In the genomic region with DNA sequence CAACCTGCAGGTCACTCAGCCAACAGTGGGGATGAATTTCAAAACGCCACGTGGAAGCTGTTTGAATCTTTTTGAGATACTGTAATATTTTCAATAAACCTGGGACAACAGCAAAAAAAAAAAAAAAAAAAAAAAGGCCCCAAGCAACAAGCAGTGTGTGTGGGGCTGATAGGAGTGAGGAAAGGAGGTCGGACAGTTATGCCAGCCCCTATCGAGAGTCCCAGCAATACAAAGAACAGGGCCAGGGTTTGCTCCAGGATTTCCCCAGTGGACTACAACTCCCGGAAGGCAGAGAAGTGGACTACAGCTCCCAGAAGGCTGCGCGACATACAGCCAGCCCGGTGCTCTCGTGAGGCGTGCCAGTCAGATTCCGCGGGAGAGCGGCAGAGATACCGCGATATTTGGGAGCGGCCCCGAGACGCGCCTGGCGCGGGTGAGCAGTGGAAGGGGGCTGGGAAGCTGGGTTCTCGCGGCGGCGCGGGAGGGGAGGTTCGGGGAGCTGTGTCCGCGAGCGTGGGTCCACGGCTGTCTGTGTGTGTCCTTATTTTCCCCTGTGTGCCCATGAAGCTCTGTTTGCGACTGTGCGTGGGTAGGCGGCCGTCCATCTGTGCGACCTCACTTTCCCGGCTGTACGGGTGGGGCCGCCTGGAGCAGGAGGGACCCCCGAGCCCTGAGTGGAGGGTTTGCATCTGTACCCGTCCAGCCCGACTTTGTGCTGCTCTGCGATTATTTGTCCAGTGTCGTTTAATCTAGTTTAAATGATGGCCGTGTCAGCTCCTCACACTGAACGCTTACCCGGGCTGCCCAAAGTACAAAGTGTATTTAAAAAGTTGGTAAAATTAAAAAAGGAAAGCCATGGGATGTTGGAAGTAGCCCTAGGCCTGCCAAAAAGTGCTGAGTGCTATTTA, we compare ENCODE assay signal across 8 cellular contexts. TPM values are rescaled to one million over a fixed set of nuclear protein-coding genes. Genes with fewer than 3 reads are reported as not detected.
DNase-seq lines count a peak whose midpoint lies in the region; ATAC-seq and TF ChIP-seq lines count a peak whose summit lies in the region.

A gene with protein sequence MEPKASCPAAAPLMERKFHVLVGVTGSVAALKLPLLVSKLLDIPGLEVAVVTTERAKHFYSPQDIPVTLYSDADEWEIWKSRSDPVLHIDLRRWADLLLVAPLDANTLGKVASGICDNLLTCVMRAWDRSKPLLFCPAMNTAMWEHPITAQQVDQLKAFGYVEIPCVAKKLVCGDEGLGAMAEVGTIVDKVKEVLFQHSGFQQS (plus strand): TSS at position 397 of the 908 bp plus-strand sequence. CDS start 4,729 bp downstream, outside the sequence.

- H3K9me3 Mint-ChIP-seq in progenitor cell of endocrine pancreas (ENCODE audit: low read depth) = no peaks in the 10 kb centered on the region

- no peaks in the 10 kb centered on the region for H3K36me3 Mint-ChIP-seq in T-helper 17 cell (ENCODE audit: low read depth)
- H3K36me3 Mint-ChIP-seq in progenitor cell of endocrine pancreas (ENCODE audit: insufficient read depth) = peaks cover 2% of the 10 kb centered on the region

- H3K4me1 Mint-ChIP-seq in T-helper 17 cell (peaks cover 15% of the 10 kb centered on the region), progenitor cell of endocrine pancreas (ENCODE audit: low read depth) (peaks cover 4% of the 10 kb centered on the region)

- ATAC-seq in HG02885 (IDR thresholded peaks at IDR 0.05; ENCODE audit: poor library complexity, unreplicated experiment) (peak; percentile 96), T-helper 17 cell (peak; percentile 100), left cardiac atrium (peak; percentile 99)

- intact Hi-C loops in left cardiac atrium (cut with DNase I) = no loop called here

- no peaks in the 10 kb centered on the region for H3K9me3 ChIP-seq in T-helper 17 cell (ENCODE audit: control insufficient read depth, low read length, poor library complexity, severe bottlenecking)

- H3K27ac Mint-ChIP-seq in T-helper 17 cell = peak within 1 kb of the TSS; percentile 93
- H3K27ac Mint-ChIP-seq in progenitor cell of endocrine pancreas = peak within 1 kb of the TSS; percentile 96

- DNase-seq in GM13977 (ENCODE audit: low spot score) = peak; percentile 97
- DNase-seq in NCI-H1694 treated with DMSO at 0.1 percent for 48 hours (lab: John Stamatoyannopoulos, UW) = peak; percentile 92
- peak; percentile 83 to 90 (median 84) for DNase-seq in T-helper 17 cell
- peak; percentile 59 to 98 (median 92) for DNase-seq in amygdala (lab: John Stamatoyannopoulos, UW)
- peak; percentile 97 for DNase-seq in left cardiac atrium
- peak; percentile 93 for DNase-seq in progenitor cell of endocrine pancreas (ENCODE audit: low spot score, unreplicated experiment)
- DNase-seq in ureter (ENCODE audit: low spot score) = peak; percentile 97

- in situ Hi-C loops in GM13977 (cut with MboI; ENCODE audit: low pct_unique_long_range_greater_than_20kb, low sequenced_read_pairs, unreplicated experiment) = no loop called here

- H3K4me3 Mint-ChIP-seq in T-helper 17 cell (peak within 1 kb of the TSS; percentile 99), progenitor cell of endocrine pancreas (ENCODE audit: low read depth) (peak within 1 kb of the TSS; percentile 88)

- H3K27me3 Mint-ChIP-seq in T-helper 17 cell (no peaks in the 10 kb centered on the region), progenitor cell of endocrine pancreas (no peaks in the 10 kb centered on the region)

- TF ChIP-seq CTCF in GM13977 (IDR thresholded peaks at IDR 0.05; ENCODE audit: extremely low read depth, insufficient read depth, missing control alignments) (no peak), progenitor cell of endocrine pancreas (IDR thresholded peaks at IDR 0.05; ENCODE audit: unreplicated experiment) (no peak)

RNA-seq across cellular contexts. Expression of the gene that starts here (rescaled TPM):
- total RNA-seq in T-helper 17 cell = 1 to 10 TPM; 8.9 to 9.5 TPM
- 1 to 10 TPM; 5.9 to 6.8 TPM for total RNA-seq in left cardiac atrium
- 16.5 and 18.0 TPM in 2 replicates for total RNA-seq in progenitor cell of endocrine pancreas
- 23.4 TPM for total RNA-seq in ureter

Comparison
In these comparisons a context has a peak if more than half of its experiments do, and no peak if none do; other contexts are left out.
1. Peak in every context shown above with its lines: DNase-seq and ATAC-seq.